ENCODE assay signal across 24 cellular contexts in genomic region chr11:2330696-2331095, GRCh38. TPM values are rescaled to one million over a fixed set of nuclear protein-coding genes. Genes with fewer than 3 reads are reported as not detected.
"Had no signal": no experiment of that assay in that cellular context is flagged by ENCODE, and none has a peak within 500 bp of the region (broad histone marks: within the 10 kb centered on the region; RNA-seq: fewer than 3 reads in every experiment).

No MANE protein-coding gene starts in this region.

- ATAC-seq: gastrocnemius medialis, heart right ventricle, left cardiac atrium, left lung, left ventricle myocardium superior, lower lobe of right lung had no signal

- H3K27ac ChIP-seq: coronary artery, dorsolateral prefrontal cortex, esophagus squamous epithelium, gastrocnemius medialis, heart right ventricle, left lung, lower lobe of right lung had no signal

- DNase-seq: dermis blood vessel endothelial cell; dorsolateral prefrontal cortex; effector CD4-positive, alpha-beta T cell; effector memory CD4-positive, alpha-beta T cell; esophagus squamous epithelium; foreskin fibroblast; foreskin melanocyte; gastrocnemius medialis; glutamatergic neuron; heart right ventricle; hippocampal formation; left cardiac atrium; left lung; left ventricle myocardium superior; lower lobe of right lung; mesenchymal stem cell; midbrain had no signal

- H3K4me3 ChIP-seq: coronary artery, dorsolateral prefrontal cortex, esophagus squamous epithelium, gastrocnemius medialis, heart right ventricle, left lung, lower lobe of right lung had no signal

- H3K27me3 ChIP-seq: dorsolateral prefrontal cortex, gastrocnemius medialis, heart right ventricle, left lung had no signal

- H3K36me3 ChIP-seq: esophagus squamous epithelium, gastrocnemius medialis, heart right ventricle, left lung, lower lobe of right lung had no signal

- H3K9me3 ChIP-seq: gastrocnemius medialis, lower lobe of right lung had no signal

- H3K4me1 ChIP-seq: gastrocnemius medialis, left lung, lower lobe of right lung had no signal

RNA-seq across cellular contexts. Expression of gene TSPAN32, which starts 28.9 kb away (rescaled TPM):
- total RNA-seq: dermis blood vessel endothelial cell, endothelial cell of umbilical vein, epithelial cell of proximal tubule, gastrocnemius medialis, glomerular endothelial cell, lung microvascular endothelial cell had no signal
- polyA plus RNA-seq: endothelial cell of umbilical vein, keratinocyte had no signal

RNA-seq across cellular contexts. Expression of gene C11orf21, which starts 29.0 kb away (rescaled TPM):
- total RNA-seq: dermis blood vessel endothelial cell, endothelial cell of umbilical vein, epithelial cell of proximal tubule, glomerular endothelial cell, kidney epithelial cell, lung microvascular endothelial cell had no signal
- polyA plus RNA-seq: endothelial cell of umbilical vein, keratinocyte had no signal
